ENCODE assay signal across 1 cellular context in genomic region chr22:50296658-50297490, GRCh38.
TF ChIP-seq lines count a peak whose summit lies in the region.

No MANE protein-coding gene starts in this region.

TF ChIP-seq in A549, 52 proteins besides CTCF, POLR2A, EP300 and RAD21 (continued from another document):
- no peak for TF ChIP-seq ATOH8 (CRISPR knock-in tag; IDR thresholded peaks at IDR 0.05; ENCODE audit: low read depth)
TF ChIP-seq in A549: peak in this region for 0.
